In the genomic region with DNA sequence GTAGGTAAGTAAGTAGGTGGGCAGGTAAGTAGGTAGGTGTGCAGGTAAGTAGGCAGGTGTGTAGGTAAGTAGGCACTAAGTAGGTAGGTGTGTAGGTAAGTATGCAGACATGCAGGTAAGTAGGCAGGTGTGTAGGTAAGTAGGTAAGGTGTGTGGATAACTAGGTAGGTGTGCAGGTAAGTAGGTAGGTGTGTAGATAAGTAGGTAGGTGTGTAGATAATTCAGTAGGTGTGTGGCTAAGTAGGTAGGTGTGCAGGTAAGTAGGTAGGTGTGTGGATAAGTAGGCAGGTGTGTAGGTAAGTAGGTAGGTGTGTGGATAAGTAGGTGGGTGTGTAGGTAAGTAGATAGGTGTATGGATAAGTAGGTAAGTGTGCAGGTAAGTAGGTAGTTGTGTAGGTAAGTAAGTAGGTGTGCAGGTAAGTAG, we compare ENCODE assay signal across 23 cellular contexts.
"Had no signal": no experiment of that assay in that cellular context is flagged by ENCODE, and none has a peak within 500 bp of the region (broad histone marks: within the 10 kb centered on the region; RNA-seq: fewer than 3 reads in every experiment).

No MANE protein-coding gene starts in this region.

- H3K9me3 Mint-ChIP-seq: activated CD8-positive, alpha-beta T cell treated with anti-CD3 and anti-CD28 coated beads for 36 hours; activated naive CD8-positive, alpha-beta T cell treated with anti-CD3 and anti-CD28 coated beads, Interleukin-2, amount 10 ng/mL, durations not matched to agents 7 days and 5 days; activated T-helper 2 cell treated with anti-CD3 and anti-CD28 coated beads, Interferon-gamma antibody, Interleukin-2, Interleukin-4, amounts not matched to agents 10 μg/mL and 5 μg/mL and 100 μg/mL, durations not matched to agents 14 hours and 24 hours and 36 hours had no signal

- H3K4me1 Mint-ChIP-seq: activated naive CD8-positive, alpha-beta T cell treated with anti-CD3 and anti-CD28 coated beads, Interleukin-2, amount 10 ng/mL, durations not matched to agents 7 days and 5 days; T-helper 17 cell had no signal

- H3K36me3 Mint-ChIP-seq: activated naive CD8-positive, alpha-beta T cell treated with anti-CD3 and anti-CD28 coated beads, Interleukin-2, amount 10 ng/mL, durations not matched to agents 7 days and 5 days had no signal

- H3K27ac ChIP-seq: adrenal gland, breast epithelium had no signal

- H3K4me3 ChIP-seq: adrenal gland, breast epithelium, MG63 had no signal

- H3K4me1 ChIP-seq: breast epithelium had no signal

- H3K9me3 ChIP-seq: adrenal gland, breast epithelium, MG63 had no signal

- H3K27me3 ChIP-seq: adrenal gland had no signal

- H3K4me3 Mint-ChIP-seq: activated CD8-positive, alpha-beta T cell treated with anti-CD3 and anti-CD28 coated beads for 36 hours; activated naive CD8-positive, alpha-beta T cell treated with anti-CD3 and anti-CD28 coated beads, Interleukin-2, amount 10 ng/mL, durations not matched to agents 7 days and 5 days; activated T-cell treated with anti-CD3 and anti-CD28 coated beads, Interleukin-2, amount 50 U/mL, for 72 hours; T-helper 17 cell had no signal

- H3K36me3 ChIP-seq: adrenal gland, breast epithelium, MG63 had no signal

- DNase-seq: activated CD4-positive, alpha-beta T cell treated with anti-CD3 and anti-CD28 coated beads for 4 hours; activated CD8-positive, alpha-beta memory T cell treated with anti-CD3 and anti-CD28 coated beads, Interleukin-2, amount 50 U/mL, for 4 hours; activated CD8-positive, alpha-beta T cell treated with anti-CD3 and anti-CD28 coated beads for 36 hours; activated naive CD4-positive, alpha-beta T cell treated with anti-CD3 and anti-CD28 coated beads, Interleukin-2, amount 50 U/mL, for 16 hours; activated naive CD8-positive, alpha-beta T cell treated with anti-CD3 and anti-CD28 coated beads, Interleukin-2, amount 10 ng/mL, durations not matched to agents 7 days and 5 days; activated T-cell treated with anti-CD3 and anti-CD28 coated beads, Interleukin-2, amount 50 U/mL, for 72 hours; adrenal gland; anterior cingulate cortex; central memory CD4-positive, alpha-beta T cell; MG63; MV-4-11; NCI-H1092 treated with DMSO at 0.1 percent for 48 hours; NCI-H1436; NCI-H1694 treated with DMSO at 0.1 percent for 48 hours; NCI-H2029 treated with DMSO at 0.1 percent for 48 hours; NCI-H345; NCI-H510A; NCI-H526 treated with DMSO at 0.1 percent for 48 hours; NCI-H82; SIG-M5; T-helper 17 cell had no signal

- H3K27ac Mint-ChIP-seq: activated CD8-positive, alpha-beta T cell treated with anti-CD3 and anti-CD28 coated beads for 36 hours; activated naive CD8-positive, alpha-beta T cell treated with anti-CD3 and anti-CD28 coated beads, Interleukin-2, amount 10 ng/mL, durations not matched to agents 7 days and 5 days; activated T-cell treated with anti-CD3 and anti-CD28 coated beads, Interleukin-2, amount 50 U/mL, for 72 hours; activated T-helper 2 cell treated with anti-CD3 and anti-CD28 coated beads, Interferon-gamma antibody, Interleukin-2, Interleukin-4, amounts not matched to agents 10 μg/mL and 5 μg/mL and 100 μg/mL, durations not matched to agents 14 hours and 24 hours and 36 hours; T-helper 17 cell had no signal
